1 cellular context compared by ENCODE assay signal in the genomic region with DNA sequence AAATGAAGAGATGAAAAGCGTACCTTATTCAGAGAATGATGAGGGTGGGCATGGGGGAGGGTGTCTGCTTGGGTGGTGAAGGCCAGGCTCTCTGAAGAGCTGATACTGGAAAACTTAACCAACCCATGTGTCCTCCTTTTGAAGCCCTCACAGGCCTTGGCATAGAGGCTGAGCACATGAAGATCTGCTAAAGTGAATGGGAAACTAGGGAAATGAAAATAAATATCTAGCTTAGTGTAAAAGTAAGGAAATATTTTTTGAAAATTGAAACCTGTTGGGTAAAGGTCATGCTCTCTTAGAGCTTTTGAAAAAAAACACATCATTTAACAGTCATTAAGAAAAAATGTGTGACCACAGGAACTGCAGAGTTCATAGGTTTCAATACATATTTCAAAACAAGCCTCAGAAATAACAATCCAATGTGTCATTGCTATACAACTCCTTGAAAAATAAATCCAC.
TF ChIP-seq lines count a peak whose summit lies in the region.

No MANE protein-coding gene starts in this region.

TF ChIP-seq in endothelial cell of umbilical vein, 7 proteins besides CTCF, POLR2A, EP300 and RAD21 (continued from another document):
- peak; percentile 64 for TF ChIP-seq POLR2AphosphoS5 (IDR thresholded peaks at IDR 0.05; ENCODE audit: insufficient read depth, low read depth, low read length)
